ENCODE assay signal across 1 cellular context in the genomic region with DNA sequence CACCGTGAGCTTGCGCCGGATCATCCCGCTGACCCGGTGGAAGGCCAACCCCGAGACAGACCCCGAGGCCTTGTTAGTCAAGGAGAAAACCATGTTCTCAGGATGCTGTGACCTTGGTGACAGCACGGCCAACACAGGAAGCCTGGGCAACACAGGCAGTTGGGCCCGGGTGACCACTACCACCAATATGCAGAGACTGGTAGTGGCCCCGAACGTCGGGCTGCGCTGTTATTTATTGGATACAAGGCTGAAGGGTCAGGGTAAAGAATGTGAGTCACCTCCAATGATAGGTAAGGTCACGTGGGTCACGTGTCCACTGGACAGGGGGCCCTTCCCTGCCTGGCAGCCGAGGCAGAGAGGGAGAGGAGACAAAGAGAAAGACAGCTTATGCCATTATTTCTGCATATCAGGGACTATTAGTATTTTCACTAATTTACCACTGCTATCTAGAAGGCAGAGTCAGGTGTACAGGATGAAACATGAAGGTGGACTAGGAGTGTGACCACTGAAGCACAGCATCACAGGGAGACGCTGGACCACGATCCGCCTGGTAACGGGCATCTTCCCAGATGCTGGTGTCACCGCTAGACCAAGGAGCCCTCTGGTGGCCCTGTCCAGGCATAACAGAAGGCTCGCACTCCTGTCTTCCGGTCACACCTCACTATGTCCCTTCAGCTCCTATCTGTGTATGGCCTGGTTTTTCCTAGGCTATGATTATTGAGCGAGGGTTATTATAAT.
A peak's percentile ranks its signal among the peaks of the same experiment; 100 is the strongest.
TF ChIP-seq lines count a peak whose summit lies in the region.

No MANE protein-coding gene starts in this region.

TF ChIP-seq in IMR-90, 13 proteins besides CTCF, POLR2A, EP300 and RAD21:
- peak; percentile 58 for TF ChIP-seq SMC3 (IDR thresholded peaks at IDR 0.05; ENCODE audit: low read depth, low read length)
TF ChIP-seq in IMR-90: peak in this region for 1; not testable (repeated sequence) for 12.
